Comparison of ENCODE assay signal across 8 cellular contexts in the genomic region with DNA sequence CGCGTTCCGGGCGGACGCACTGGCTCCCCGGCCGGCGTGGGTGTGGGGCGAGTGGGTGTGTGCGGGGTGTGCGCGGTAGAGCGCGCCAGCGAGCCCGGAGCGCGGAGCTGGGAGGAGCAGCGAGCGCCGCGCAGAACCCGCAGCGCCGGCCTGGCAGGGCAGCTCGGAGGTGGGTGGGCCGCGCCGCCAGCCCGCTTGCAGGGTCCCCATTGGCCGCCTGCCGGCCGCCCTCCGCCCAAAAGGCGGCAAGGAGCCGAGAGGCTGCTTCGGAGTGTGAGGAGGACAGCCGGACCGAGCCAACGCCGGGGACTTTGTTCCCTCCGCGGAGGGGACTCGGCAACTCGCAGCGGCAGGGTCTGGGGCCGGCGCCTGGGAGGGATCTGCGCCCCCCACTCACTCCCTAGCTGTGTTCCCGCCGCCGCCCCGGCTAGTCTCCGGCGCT. TPM values are rescaled to one million over a fixed set of nuclear protein-coding genes. Genes with fewer than 3 reads are reported as not detected.
DNase-seq lines count a peak whose midpoint lies in the region; ATAC-seq, FAIRE-seq and TF ChIP-seq lines count a peak whose summit lies in the region.

Gene DAPK1 (plus strand): TSS at position 264 of the 442 bp plus-strand sequence. CDS start 1,211 bp downstream, outside the sequence.

- H3K36me3 ChIP-seq in bronchial epithelial cell (ENCODE audit: control insufficient read depth, insufficient read depth, low read length) (no peaks in the 10 kb centered on the region), keratinocyte (ENCODE audit: control insufficient read depth in 2 of 2, extremely low read depth in 1 of 2, insufficient read depth in 2 of 2, low read length in 2 of 2) (no peaks in the 10 kb centered on the region), smooth muscle cell (ENCODE audit: low read depth) (no peaks in the 10 kb centered on the region)

- H3K79me2 ChIP-seq in keratinocyte (ENCODE audit: control insufficient read depth, insufficient read depth, low read length) (no peaks in the 10 kb centered on the region), smooth muscle cell (ENCODE audit: low read depth) (peaks cover 15% of the 10 kb centered on the region)

- peaks cover 3% of the 10 kb centered on the region for H3K27me3 ChIP-seq in bronchial epithelial cell (ENCODE audit: control insufficient read depth, insufficient read depth, low read length)
- H3K27me3 ChIP-seq in keratinocyte (ENCODE audit: control insufficient read depth, extremely low read depth, insufficient read depth, low read length) = peaks cover 27% of the 10 kb centered on the region
- H3K27me3 ChIP-seq in smooth muscle cell (ENCODE audit: low read depth) = peaks cover 8% of the 10 kb centered on the region

- H3K36me3 Mint-ChIP-seq in activated CD4-positive, alpha-beta T cell treated with anti-CD3 and anti-CD28 coated beads, Interleukin-2, amount 10 ng/mL, durations not matched to agents 7 days and 5 days (ENCODE audit: low read depth) = no peaks in the 10 kb centered on the region

- H3K27ac ChIP-seq in keratinocyte (ENCODE audit: control insufficient read depth, insufficient read depth, low read length) = no peak within 1 kb of the TSS
- no peak within 1 kb of the TSS for H3K27ac ChIP-seq in smooth muscle cell (ENCODE audit: low read depth)

- no peak for DNase-seq in activated CD4-positive, alpha-beta T cell treated with anti-CD3 and anti-CD28 coated beads, Interleukin-2, amount 10 ng/mL, durations not matched to agents 7 days and 5 days
- DNase-seq in activated CD4-positive, alpha-beta T cell treated with anti-CD3 and anti-CD28 coated beads, Interleukin-2, amount 50 U/mL, for 1 hour = no peak
- peak; percentile 55 for DNase-seq in NCI-H69 (lab: John Stamatoyannopoulos, UW)
- DNase-seq in bronchial epithelial cell (ENCODE audit: low read depth) = no peak
- DNase-seq in keratinocyte (ENCODE audit: low read depth, low spot score) = no peak
- no peak for DNase-seq in smooth muscle cell (lab: John Stamatoyannopoulos, UW; ENCODE audit: unreplicated experiment)
- DNase-seq in OCI-M2 (lab: John Stamatoyannopoulos, UW; ENCODE audit: unreplicated experiment) = no peak

- H4K20me1 ChIP-seq in keratinocyte (ENCODE audit: control insufficient read depth, extremely low read depth, insufficient read depth, low read length) = no peaks in the 10 kb centered on the region
- peaks cover 6% of the 10 kb centered on the region for H4K20me1 ChIP-seq in smooth muscle cell (ENCODE audit: low read depth)

- no peaks in the 10 kb centered on the region for H3K9me3 ChIP-seq in keratinocyte (ENCODE audit: control insufficient read depth, low read depth, low read length)
- H3K9me3 ChIP-seq in smooth muscle cell (replicated peaks; ENCODE audit: low read depth) = no peaks in the 10 kb centered on the region

- peaks cover 5% of the 10 kb centered on the region for H3F3A ChIP-seq in smooth muscle cell (ENCODE audit: low read depth)

- peaks cover 20% of the 10 kb centered on the region for H3K4me1 Mint-ChIP-seq in activated CD4-positive, alpha-beta T cell treated with anti-CD3 and anti-CD28 coated beads, Interleukin-2, amount 10 ng/mL, durations not matched to agents 7 days and 5 days

- H3K4me3 Mint-ChIP-seq in activated CD4-positive, alpha-beta T cell treated with anti-CD3 and anti-CD28 coated beads, Interleukin-2, amount 10 ng/mL, durations not matched to agents 7 days and 5 days = peak within 1 kb of the TSS; percentile 49

- peaks cover 7% of the 10 kb centered on the region for H3K4me1 ChIP-seq in keratinocyte (ENCODE audit: control insufficient read depth, extremely low read depth, insufficient read depth, low read length)
- peaks cover 14% of the 10 kb centered on the region for H3K4me1 ChIP-seq in smooth muscle cell (ENCODE audit: low read depth)

- H3K4me2 ChIP-seq in keratinocyte (ENCODE audit: control insufficient read depth, extremely low read depth, insufficient read depth, low read depth, low read length) (peak within 1 kb of the TSS; percentile 64), smooth muscle cell (peak within 1 kb of the TSS; percentile 98)

- no peaks in the 10 kb centered on the region for H3K9me3 Mint-ChIP-seq in activated CD4-positive, alpha-beta T cell treated with anti-CD3 and anti-CD28 coated beads, Interleukin-2, amount 10 ng/mL, durations not matched to agents 7 days and 5 days

- no peak within 1 kb of the TSS for H3K27ac Mint-ChIP-seq in activated CD4-positive, alpha-beta T cell treated with anti-CD3 and anti-CD28 coated beads, Interleukin-2, amount 10 ng/mL, durations not matched to agents 7 days and 5 days

- POLR2A ChIA-PET in activated CD4-positive, alpha-beta T cell treated with anti-CD3 and anti-CD28 coated beads, Interleukin-2, amount 10 ng/mL, durations not matched to agents 7 days and 5 days (lab: Charles Lee) = interaction anchor here (0.6 kb wide), 1 partner anchor 14 kb away, joined by 8 read pairs; no protein-coding TSS in a partner anchor

- FAIRE-seq in bronchial epithelial cell (lab: Jason Lieb, UNC) = no peak
- no peak for FAIRE-seq in keratinocyte (lab: Jason Lieb, UNC)

- no peak within 1 kb of the TSS for H3K9ac ChIP-seq in keratinocyte (ENCODE audit: control insufficient read depth, extremely low read depth, insufficient read depth, low read length)
- H3K9ac ChIP-seq in smooth muscle cell (ENCODE audit: low read depth) = peak within 1 kb of the TSS; percentile 57

- peaks cover 54% of the 10 kb centered on the region for H3K27me3 Mint-ChIP-seq in activated CD4-positive, alpha-beta T cell treated with anti-CD3 and anti-CD28 coated beads, Interleukin-2, amount 10 ng/mL, durations not matched to agents 7 days and 5 days

- under 1% methylated on average over 34 of the region's 55 CpGs for WGBS in smooth muscle cell (ENCODE audit: low lambda C conversion rate)

- dilution Hi-C loops in keratinocyte (cut with MboI; ENCODE audit: extremely low pct_ligation_motif_present, low sequenced_read_pairs) = no loop called here

- TF ChIP-seq CTCF in bronchial epithelial cell (IDR thresholded peaks at IDR 0.05; ENCODE audit: insufficient read depth, low read length, severe bottlenecking) (no peak), keratinocyte (optimal IDR thresholded peaks at IDR 0.05 in 1 of 3, IDR thresholded peaks at IDR 0.05 in 1 of 3, conservative IDR thresholded peaks at IDR 0.05 in 1 of 3; ENCODE audit: extremely low read depth in 1 of 3, insufficient read depth in 2 of 3, low read length in 3 of 3) (peak in 2 of 3 experiments; percentile 15 to 28), smooth muscle cell (IDR thresholded peaks at IDR 0.05; ENCODE audit: borderline replicate concordance, insufficient read depth, poor library complexity, severe bottlenecking) (peak; percentile 5)

- no peaks in the 10 kb centered on the region for H3K9me1 ChIP-seq in keratinocyte (ENCODE audit: control insufficient read depth, extremely low read depth, insufficient read depth, low read length)

- peak within 1 kb of the TSS; percentile 27 for H3K4me3 ChIP-seq in bronchial epithelial cell (ENCODE audit: low read depth, low read length)
- H3K4me3 ChIP-seq in keratinocyte (ENCODE audit: control insufficient read depth in 2 of 3, extremely low read depth in 1 of 3, insufficient read depth in 2 of 3, low read depth in 1 of 3, low read length in 3 of 3) = peak within 1 kb of the TSS; percentile 31 to 49 (median 46)
- H3K4me3 ChIP-seq in smooth muscle cell = peak within 1 kb of the TSS; percentile 77

- H2AFZ ChIP-seq in keratinocyte (ENCODE audit: control insufficient read depth, low read length) (peak within 1 kb of the TSS; percentile 43), smooth muscle cell (ENCODE audit: low read depth) (peak within 1 kb of the TSS; percentile 88)

- CTCF ChIA-PET in activated CD4-positive, alpha-beta T cell treated with anti-CD3 and anti-CD28 coated beads, Interleukin-2, amount 10 ng/mL, durations not matched to agents 7 days and 5 days (lab: Charles Lee) = interaction anchor here (0.6 kb wide), 2 partner anchors 102 to 108 kb away, joined by 3 to 4 read pairs; no protein-coding TSS in a partner anchor

- ATAC-seq in HG02610 (IDR thresholded peaks at IDR 0.05; ENCODE audit: unreplicated experiment) = peak; percentile 46

RNA-seq across cellular contexts. Expression of gene DAPK1, which starts in this region (rescaled TPM):
- under 1 TPM; 0.30 to 0.35 TPM for total RNA-seq in activated CD4-positive, alpha-beta T cell treated with anti-CD3 and anti-CD28 coated beads, Interleukin-2, amount 10 ng/mL, durations not matched to agents 7 days and 5 days
- total RNA-seq in bronchial epithelial cell = 0.64 and 0.79 TPM in 2 replicates
- polyA plus RNA-seq in keratinocyte = 2.0 to 6.4 TPM (median 2.8 TPM) in 3 replicates
- polyA plus RNA-seq in keratinocyte (2011; ENCODE audit: low read depth) = 6.5 TPM
- polyA plus RNA-seq in keratinocyte (2011; cell fraction: cytosol; rRNA removed) = 3.1 and 4.4 TPM in 2 replicates
- 9.7 and 10.8 TPM in 2 replicates for polyA plus RNA-seq in keratinocyte (2011; cell fraction: nucleus; rRNA removed)
- 1.6 and 7.0 TPM in 2 replicates for polyA plus RNA-seq in keratinocyte (2012; ENCODE audit: low replicate concordance)
- 1.8 to 14.7 TPM (median 8.6 TPM) in 3 replicates for polyA minus RNA-seq in keratinocyte
- 5.2 TPM for polyA minus RNA-seq in keratinocyte (2011; cell fraction: cytosol; rRNA and poly(A)+ RNA removed)
- polyA minus RNA-seq in keratinocyte (2011; cell fraction: nucleus; rRNA and poly(A)+ RNA removed) = 8.5 and 15.4 TPM in 2 replicates
- total RNA-seq in smooth muscle cell = 17.6 and 20.3 TPM in 2 replicates
- polyA plus RNA-seq in smooth muscle cell = 11.3 and 12.6 TPM in 2 replicates

Comparison
In these comparisons a context has a peak if more than half of its experiments do, and no peak if none do; other contexts are left out.
1. RNA of gene DAPK1 (total RNA-seq): 17.6 to 20.3 TPM in smooth muscle cell; 0.64 to 0.79 TPM in bronchial epithelial cell and 0.30 to 0.35 TPM in activated CD4-positive, alpha-beta T cell treated with anti-CD3 and anti-CD28 coated beads, Interleukin-2, amount 10 ng/mL, durations not matched to agents 7 days and 5 days; every median in the first group is over 10 times any median in the second.
2. H3K4me3 ChIP-seq: peak in every context shown above with its lines; median percentile 77 in smooth muscle cell; 46 in keratinocyte; 27 in bronchial epithelial cell.